Comparison of ENCODE assay signal across 16 cellular contexts in genomic region chr2:102040229-102040628, GRCh38. TPM values are rescaled to one million over a fixed set of nuclear protein-coding genes. Genes with fewer than 3 reads are reported as not detected.
A peak's percentile ranks its signal among the peaks of the same experiment; 100 is the strongest.
DNase-seq lines count a peak whose midpoint lies in the region; ATAC-seq, FAIRE-seq and TF ChIP-seq lines count a peak whose summit lies in the region.
"Had no signal": no experiment of that assay in that cellular context is flagged by ENCODE, and none has a peak within 500 bp of the region (broad histone marks: within the 10 kb centered on the region; RNA-seq: fewer than 3 reads in every experiment).

No MANE protein-coding gene starts in this region.

- TF ChIP-seq POLR2A in K562 (conservative IDR thresholded peaks at IDR 0.05), result no peak

- ATAC-seq in K562 (no peak), left lung (peak; percentile 29)
- ATAC-seq: Panc1 had no signal

- H3K27ac Mint-ChIP-seq in activated CD4-positive, alpha-beta memory T cell treated with anti-CD3 and anti-CD28 coated beads, Interleukin-2, amount 10 ng/mL, durations not matched to agents 7 days and 5 days, result no peak overlapping the region

- DNase-seq in activated CD8-positive, alpha-beta memory T cell treated with anti-CD3 and anti-CD28 coated beads for 24 hours, result peak; percentile 7
- DNase-seq in activated CD8-positive, alpha-beta memory T cell treated with anti-CD3 and anti-CD28 coated beads, Interleukin-2, amount 50 U/mL, for 4 hours, result no peak
- DNase-seq in K562 (ENCODE audit: extremely low read depth in 1 of 4, low spot score in 3 of 4), result no peak
- DNase-seq in left lung, result no peak
- DNase-seq in activated CD4-positive, alpha-beta memory T cell treated with anti-CD3 and anti-CD28 coated beads, Interleukin-2, amount 10 ng/mL, durations not matched to agents 7 days and 5 days, result no peak
- no peak for DNase-seq in COLO829 (ENCODE audit: low spot score)
- no peak for DNase-seq in NCI-H748 (lab: John Stamatoyannopoulos, UW; ENCODE audit: unreplicated experiment)
- DNase-seq: DMS 273 treated with DMSO at 0.1 percent for 48 hours, KG1, NCI-H1436, NCI-H2029 treated with DMSO at 0.1 percent for 48 hours had no signal

- no peaks in the 10 kb centered on the region for H3K9me1 ChIP-seq in K562 (ENCODE audit: control insufficient read depth, insufficient read depth, low read length)

- intact Hi-C loops in K562 (cut with micrococcal nuclease) (no loop called here), left lung (cut with DNase I) (no loop called here)

- no peaks in the 10 kb centered on the region for H3K79me2 ChIP-seq in K562 (ENCODE audit: control insufficient read depth, insufficient read depth, low read length)

- no peak for TF ChIP-seq EP300 in K562 (IDR thresholded peaks at IDR 0.05; ENCODE audit: low read length)

- H3K9ac ChIP-seq in K562 (ENCODE audit: insufficient read depth in 1 of 2, low read depth in 2 of 2, low read length in 2 of 2), result no peak overlapping the region
- H3K9ac ChIP-seq in skeletal muscle satellite cell (ENCODE audit: low read depth, low read length), result peak overlapping the region; percentile 4

- H3K9me3 Mint-ChIP-seq in activated CD4-positive, alpha-beta memory T cell treated with anti-CD3 and anti-CD28 coated beads, Interleukin-2, amount 10 ng/mL, durations not matched to agents 7 days and 5 days, result peaks cover under 1% of the 10 kb centered on the region

- no peak for TF ChIP-seq RAD21 in K562 (CRISPR knock-in tag; conservative IDR thresholded peaks at IDR 0.05 in 1 of 2, IDR thresholded peaks at IDR 0.05 in 1 of 2)

- H3K27ac ChIP-seq in K562 (ENCODE audit: extremely low read depth, low read depth, low read length) (no peak overlapping the region), left lung (no peak overlapping the region)
- H3K27ac ChIP-seq: 22Rv1 had no signal

- H2AFZ ChIP-seq in K562 (ENCODE audit: low read depth, low read length), result no peak overlapping the region

- H3K36me3 Mint-ChIP-seq in activated CD4-positive, alpha-beta memory T cell treated with anti-CD3 and anti-CD28 coated beads, Interleukin-2, amount 10 ng/mL, durations not matched to agents 7 days and 5 days (ENCODE audit: low read depth), result peaks cover 4% of the 10 kb centered on the region

- 9% methylated on average over 3 of the region's 3 CpGs for WGBS in K562 (ENCODE audit: insufficient coverage, low coverage, missing lambda C conversion rate)

- POLR2A ChIA-PET in K562 (lab: Yijun Ruan, JAX), result interaction anchor here (0.9 kb wide), 1 partner anchor 14 kb away, joined by 3 read pairs; no protein-coding TSS in a partner anchor
- POLR2A ChIA-PET in activated CD4-positive, alpha-beta memory T cell treated with anti-CD3 and anti-CD28 coated beads, Interleukin-2, amount 10 ng/mL, durations not matched to agents 7 days and 5 days (lab: Charles Lee), result no interaction called here

- in situ Hi-C loops in K562 (cut with MboI), result no loop called here

- no peak overlapping the region for H3K4me2 ChIP-seq in K562 (ENCODE audit: insufficient read depth, low read length)
- H3K4me2 ChIP-seq in skeletal muscle satellite cell (ENCODE audit: low read length), result no peak overlapping the region

- no TSS peak for BruUV-seq in K562 (replicated peaks; lab: Mats Ljungman, UMichigan)

- TF ChIP-seq CTCF in K562 (IDR thresholded peaks at IDR 0.05 in 2 of 3, conservative IDR thresholded peaks at IDR 0.05 in 1 of 3; ENCODE audit: insufficient read depth in 2 of 3, low read depth in 1 of 3, low read length in 3 of 3) (no peak), left lung (IDR thresholded peaks at IDR 0.05) (no peak)

- H3K4me1 Mint-ChIP-seq in activated CD4-positive, alpha-beta memory T cell treated with anti-CD3 and anti-CD28 coated beads, Interleukin-2, amount 10 ng/mL, durations not matched to agents 7 days and 5 days, result peaks cover 7% of the 10 kb centered on the region

- peaks cover 22% of the 10 kb centered on the region for H3K27me3 Mint-ChIP-seq in activated CD4-positive, alpha-beta memory T cell treated with anti-CD3 and anti-CD28 coated beads, Interleukin-2, amount 10 ng/mL, durations not matched to agents 7 days and 5 days

- H3K4me3 ChIP-seq in K562, result no peak overlapping the region
- no peak overlapping the region for H3K4me3 ChIP-seq in left lung
- no peak overlapping the region for H3K4me3 ChIP-seq in skeletal muscle satellite cell (ENCODE audit: low read length)

- H3K4me1 ChIP-seq in K562 (replicated peaks in 1 of 2; ENCODE audit: control insufficient read depth in 2 of 2, insufficient read depth in 2 of 2, low read length in 2 of 2) (no peaks in the 10 kb centered on the region), left lung (peaks cover 5 to 53% of the 10 kb centered on the region in 2 donors), skeletal muscle satellite cell (ENCODE audit: control insufficient read depth, insufficient read depth, low read length) (peaks cover 46% of the 10 kb centered on the region)

- H3K27me3 ChIP-seq in K562 (ENCODE audit: control insufficient read depth in 2 of 2, insufficient read depth in 2 of 2, low read length in 2 of 2) (peaks cover 0 to 4% of the 10 kb centered on the region in 2 experiments; a peak in 2 of 5 replicates), left lung (no peaks in the 10 kb centered on the region), skeletal muscle satellite cell (ENCODE audit: control insufficient read depth, insufficient read depth, low read length) (no peaks in the 10 kb centered on the region)

- H3K36me3 ChIP-seq in K562 (ENCODE audit: control insufficient read depth, insufficient read depth, low read length) (no peaks in the 10 kb centered on the region), left lung (peaks cover 0 to 16% of the 10 kb centered on the region in 2 donors), skeletal muscle satellite cell (ENCODE audit: insufficient read depth, low read length) (no peaks in the 10 kb centered on the region)

- FAIRE-seq in K562 (lab: Jason Lieb, UNC), result no peak
- FAIRE-seq: H54 had no signal

- CTCF ChIA-PET in K562 (lab: Yijun Ruan, JAX; ENCODE audit: low intra/inter-chr PET ratio), result no interaction called here
- CTCF ChIA-PET in activated CD4-positive, alpha-beta memory T cell treated with anti-CD3 and anti-CD28 coated beads, Interleukin-2, amount 10 ng/mL, durations not matched to agents 7 days and 5 days (lab: Charles Lee), result no interaction called here

- H4K20me1 ChIP-seq in K562 (replicated peaks; ENCODE audit: control insufficient read depth, insufficient read depth, low read length), result no peaks in the 10 kb centered on the region

- H3K4me3 Mint-ChIP-seq in activated CD4-positive, alpha-beta memory T cell treated with anti-CD3 and anti-CD28 coated beads, Interleukin-2, amount 10 ng/mL, durations not matched to agents 7 days and 5 days, result no peak overlapping the region

- H3K9me3 ChIP-seq in K562 (replicated peaks; ENCODE audit: control insufficient read depth, insufficient read depth, low read depth, low read length) (no peaks in the 10 kb centered on the region), left lung (no peaks in the 10 kb centered on the region), skeletal muscle satellite cell (replicated peaks; ENCODE audit: low read length) (no peaks in the 10 kb centered on the region)

TF ChIP-seq in K562, 482 proteins besides CTCF, POLR2A, EP300 and RAD21 (continues in another document):
- no peak for TF ChIP-seq ATF1 (CRISPR knock-in tag; IDR thresholded peaks at IDR 0.05)
- TF ChIP-seq ATF1 (tag; IDR thresholded peaks at IDR 0.05), result no peak
- TF ChIP-seq SOX6 (IDR thresholded peaks at IDR 0.05), result no peak
- no peak for TF ChIP-seq ZBED1 (IDR thresholded peaks at IDR 0.05)
- 0 out of 2 replicates have a peak, but pooled peaks have one; percentile 8 for TF ChIP-seq CEBPB (tag; IDR thresholded peaks at IDR 0.05)
- TF ChIP-seq ZNF449 (CRISPR knock-in tag; IDR thresholded peaks at IDR 0.05), result no peak
- TF ChIP-seq CXXC5 (CRISPR knock-in tag; IDR thresholded peaks at IDR 0.05), result no peak

RNA-seq across cellular contexts. Expression of gene IL1R2, which starts 48.5 kb away (rescaled TPM):
- total RNA-seq in K562 (2011; cell fraction: chromatin; rRNA removed; ENCODE audit: low replicate concordance), result not detected in 2 replicates
- total RNA-seq in K562 (2011; cell fraction: nucleolus; rRNA removed), result not detected in 2 replicates
- total RNA-seq in K562 (2011; cell fraction: nucleoplasm; rRNA removed), result not detected in 2 replicates
- total RNA-seq in K562 (2014; rRNA removed), result 0.24 TPM in 1 of 2 replicates, not detected in the other
- not detected in 2 replicates for total RNA-seq in K562 (2014; rRNA removed; fragmentation: Illumina TruSeq; extraction: Trizol)
- total RNA-seq in K562 (2015; rRNA removed; fragmentation: Illumina TruSeq; extraction: Trizol), result not detected in 2 replicates
- total RNA-seq in K562 (2021), result 0.13 TPM in 1 of 2 replicates, not detected in the other
- polyA plus RNA-seq in K562 (2011; rRNA removed), result not detected in 2 replicates
- not detected in 2 replicates for polyA plus RNA-seq in K562 (2011; cell fraction: cytosol; rRNA removed)
- polyA plus RNA-seq in K562 (2011; cell fraction: nucleus; rRNA removed), result not detected in 2 replicates
- 0.12 TPM in 1 of 2 replicates, not detected in the other for polyA plus RNA-seq in K562 (2012)
- not detected in 2 replicates for polyA plus RNA-seq in K562 (2014; fragmentation: Illumina TruSeq; extraction: Trizol)
- under 1 TPM in 1 of 2 experiments, not detected in 1; 0.13 TPM for polyA plus RNA-seq in K562 (2014; fragmentation: Nextera tagmentation; extraction: Ambion mirVana)
- not detected in 2 replicates for polyA plus RNA-seq in K562 (2014; rRNA removed)
- not detected in 2 replicates for polyA minus RNA-seq in K562 (2011; rRNA and poly(A)+ RNA removed)
- polyA minus RNA-seq in K562 (2011; cell fraction: cytosol; rRNA and poly(A)+ RNA removed), result not detected in 2 replicates
- polyA minus RNA-seq in K562 (2011; cell fraction: nucleus; rRNA and poly(A)+ RNA removed), result not detected in 2 replicates
- 100 to 1,000 TPM in 1 of 2 donors, 1 to 10 TPM in 1; 4.9 to 195 TPM for total RNA-seq in left lung
- 0.76 and 1.5 TPM in 2 replicates for total RNA-seq in skeletal muscle satellite cell (2012; rRNA removed)
- under 1 TPM; 0.81 to 0.88 TPM for total RNA-seq in activated CD4-positive, alpha-beta memory T cell treated with anti-CD3 and anti-CD28 coated beads, Interleukin-2, amount 10 ng/mL, durations not matched to agents 7 days and 5 days
- polyA plus RNA-seq: BJ had no signal
